ENCODE assay signal across 14 cellular contexts in genomic region chr5:166624573-166624972, GRCh38.
DNase-seq lines count a peak whose midpoint lies in the region; ATAC-seq and TF ChIP-seq lines count a peak whose summit lies in the region.
"Had no signal": no experiment of that assay in that cellular context is flagged by ENCODE, and none has a peak within 500 bp of the region (broad histone marks: within the 10 kb centered on the region; RNA-seq: fewer than 3 reads in every experiment).

No MANE protein-coding gene starts in this region.

- DNase-seq in cardiac fibroblast (ENCODE audit: low read depth in 2 of 2) (peak; percentile 1 to 21), iPS-NIHi11 (ENCODE audit: low spot score) (peak; percentile 8), renal cortical epithelial cell (ENCODE audit: low read depth) (peak; percentile 32), NCI-H69 (lab: John Stamatoyannopoulos, UW) (no peak), NCI-H2227 (lab: John Stamatoyannopoulos, UW; ENCODE audit: unreplicated experiment) (no peak)
- DNase-seq in activated CD4-positive, alpha-beta T cell treated with anti-CD3 and anti-CD28 coated beads, Interleukin-2, amount 50 U/mL, for 1 hour: no peak
- DNase-seq: AML-193, Caco-2, NCI-H1092, NCI-H1694 had no signal

- H3K36me3 ChIP-seq in HUES64 (ENCODE audit: insufficient read depth, low read length): no peaks in the 10 kb centered on the region

- H3K9me3 ChIP-seq in HUES64 (ENCODE audit: insufficient read depth, low read depth, low read length): peaks cover 3% of the 10 kb centered on the region; the same call in 1 of the 2 replicates
- H3K9me3 ChIP-seq: Caco-2 had no signal

- no peak overlapping the region for H3K4me3 ChIP-seq in HUES64 (ENCODE audit: low read length)
- H3K4me3 ChIP-seq in cardiac fibroblast (replicated peaks in 1 of 2; ENCODE audit: low read depth in 2 of 2, low read length in 2 of 2): no peak overlapping the region

- peaks cover 19% of the 10 kb centered on the region for H3K4me1 ChIP-seq in HUES64 (ENCODE audit: insufficient read depth, low read length)
- H3K4me1 ChIP-seq: Caco-2 had no signal

- peak overlapping the region; percentile 27; the same call in 1 of the 2 replicates for H3K9ac ChIP-seq in HUES64 (ENCODE audit: low read depth, low read length)
- H3K9ac ChIP-seq: KMS-11 had no signal

- peak overlapping the region; percentile 85 for H3K27ac ChIP-seq in HUES64 (ENCODE audit: low read depth, low read length)
- H3K27ac ChIP-seq: KMS-11 had no signal

- 4% methylated on average over 3 of the region's 3 CpGs for WGBS in HUES64

- no peak for ATAC-seq in HG03354 (IDR thresholded peaks at IDR 0.05; ENCODE audit: poor library complexity, severe bottlenecking, unreplicated experiment)
- ATAC-seq: HepG2 had no signal

- TF ChIP-seq CTCF in cardiac fibroblast (IDR thresholded peaks at IDR 0.05; ENCODE audit: low read depth, low read length): no peak

- no peaks in the 10 kb centered on the region for H3K27me3 ChIP-seq in HUES64 (ENCODE audit: insufficient read depth, low read length)

Comparison
In these comparisons a context has a peak if more than half of its experiments do, and no peak if none do; other contexts are left out.
1. DNase-seq: peak in cardiac fibroblast (2 of 2), iPS-NIHi11 (single experiment) and renal cortical epithelial cell (single experiment); none in activated CD4-positive, alpha-beta T cell treated with anti-CD3 and anti-CD28 coated beads, Interleukin-2, amount 50 U/mL, for 1 hour (single experiment), NCI-H69 (single experiment) and NCI-H2227 (single experiment).